ENCODE assay signal across 1 cellular context in the genomic region with DNA sequence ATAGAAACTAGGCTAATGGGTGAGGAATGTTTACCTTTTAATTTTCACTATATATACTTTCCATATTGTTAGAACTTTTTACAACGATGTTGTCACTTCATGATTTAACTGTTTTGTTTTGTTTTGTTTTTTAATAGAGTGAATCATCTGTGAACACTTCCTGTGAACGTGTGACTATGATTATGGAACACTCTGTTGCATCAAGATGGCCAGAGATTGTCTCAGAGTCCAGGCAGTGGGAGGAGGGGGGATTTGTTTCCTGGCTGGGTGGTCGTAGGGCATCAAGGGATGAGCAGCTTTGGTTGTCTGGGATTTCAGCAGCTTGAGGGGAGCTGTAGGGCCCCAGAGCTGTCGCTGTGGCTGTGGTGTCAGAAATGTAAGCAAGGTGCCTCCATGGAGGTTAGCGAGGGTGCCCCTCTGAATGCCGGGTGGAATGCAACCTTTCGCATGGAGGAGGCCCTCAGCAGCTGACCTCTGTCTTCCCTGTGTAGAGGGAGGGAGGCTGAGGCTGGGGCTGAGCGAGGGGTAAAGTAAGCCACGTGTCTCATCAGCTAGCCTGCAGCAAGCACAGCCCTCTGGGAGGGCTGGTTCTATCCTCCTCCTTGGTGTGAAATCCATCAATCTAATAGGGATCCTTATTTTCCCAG.
A peak's percentile ranks its signal among the peaks of the same experiment; 100 is the strongest.
TF ChIP-seq lines count a peak whose summit lies in the region.

No MANE protein-coding gene starts in this region.

TF ChIP-seq in endothelial cell of umbilical vein, 7 proteins besides CTCF, POLR2A, EP300 and RAD21:
- TF ChIP-seq EZH2 (IDR thresholded peaks at IDR 0.05; ENCODE audit: borderline replicate concordance, low read depth, low read length, severe bottlenecking) (no peak), POLR2AphosphoS5 (IDR thresholded peaks at IDR 0.05; ENCODE audit: insufficient read depth, low read depth, low read length) (peak; percentile 54), JUN (IDR thresholded peaks at IDR 0.05; ENCODE audit: borderline replicate concordance, insufficient read depth, insufficient read length, low read depth) (peak; percentile 89), MYC (IDR thresholded peaks at IDR 0.05; ENCODE audit: low read depth, low read length) (no peak), FOS (IDR thresholded peaks at IDR 0.05; ENCODE audit: borderline replicate concordance, insufficient read depth, low read length) (peak; percentile 82), GATA2 (IDR thresholded peaks at IDR 0.05; ENCODE audit: insufficient read depth, insufficient read length, low read depth, low read length) (peak; percentile 83)
- TF ChIP-seq, protein P1, sequence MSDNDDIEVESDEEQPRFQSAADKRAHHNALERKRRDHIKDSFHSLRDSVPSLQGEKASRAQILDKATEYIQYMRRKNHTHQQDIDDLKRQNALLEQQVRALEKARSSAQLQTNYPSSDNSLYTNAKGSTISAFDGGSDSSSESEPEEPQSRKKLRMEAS (IDR thresholded peaks at IDR 0.05; ENCODE audit: insufficient read depth, insufficient read length) = peak; percentile 36
TF ChIP-seq in endothelial cell of umbilical vein: peak in this region for 5.
